In genomic region chr2:239608723-239609122, GRCh38 we compare ENCODE assay signal across 21 cellular contexts.
A peak's percentile ranks its signal among the peaks of the same experiment; 100 is the strongest.
DNase-seq lines count a peak whose midpoint lies in the region; ATAC-seq and TF ChIP-seq lines count a peak whose summit lies in the region.
"Had no signal": no experiment of that assay in that cellular context is flagged by ENCODE, and none has a peak within 500 bp of the region (broad histone marks: within the 10 kb centered on the region; RNA-seq: fewer than 3 reads in every experiment).

No MANE protein-coding gene starts in this region.

- no peaks in the 10 kb centered on the region for H3K36me3 Mint-ChIP-seq in Caco-2 (ENCODE audit: insufficient read depth, unreplicated experiment)
- H3K36me3 Mint-ChIP-seq: CD4-positive, CD25-positive, alpha-beta regulatory T cell had no signal

- H3K4me1 ChIP-seq in Caco-2: no peaks in the 10 kb centered on the region
- H3K4me1 ChIP-seq: HAP-1 had no signal

- no peaks in the 10 kb centered on the region for H3K27me3 ChIP-seq in Caco-2 (replicated peaks; ENCODE audit: control insufficient read depth, insufficient read depth, low read length)

- no peak overlapping the region for H3K4me3 ChIP-seq in Caco-2 (ENCODE audit: low read depth, low read length)
- H3K4me3 ChIP-seq: HAP-1, PC-9 had no signal

- H3K36me3 ChIP-seq in Caco-2 (ENCODE audit: control insufficient read depth, insufficient read depth, low read length): no peaks in the 10 kb centered on the region
- H3K36me3 ChIP-seq: HAP-1 had no signal

- H3K4me3 Mint-ChIP-seq in Caco-2 (ENCODE audit: unreplicated experiment): no peak overlapping the region
- H3K4me3 Mint-ChIP-seq: CD4-positive, CD25-positive, alpha-beta regulatory T cell had no signal

- H3K27me3 Mint-ChIP-seq in Caco-2 (ENCODE audit: insufficient read depth, unreplicated experiment): peaks cover 3% of the 10 kb centered on the region

- intact Hi-C loops in Caco-2 (cut with micrococcal nuclease; ENCODE audit: unreplicated experiment): no loop called here

- no peak for TF ChIP-seq CTCF in Caco-2 (IDR thresholded peaks at IDR 0.05; ENCODE audit: insufficient read depth in 1 of 2, low read depth in 1 of 2, low read length in 1 of 2, severe bottlenecking in 1 of 2, unreplicated experiment in 1 of 2)

- no peak overlapping the region for H3K27ac Mint-ChIP-seq in Caco-2 (ENCODE audit: unreplicated experiment)
- H3K27ac Mint-ChIP-seq: CD4-positive, CD25-positive, alpha-beta regulatory T cell had no signal

- POLR2A ChIA-PET in Caco-2 (lab: Charles Lee): no interaction called here

- H3K9me3 Mint-ChIP-seq in Caco-2 (ENCODE audit: unreplicated experiment): no peaks in the 10 kb centered on the region

- H3K4me1 Mint-ChIP-seq in Caco-2 (ENCODE audit: low read depth, unreplicated experiment): no peaks in the 10 kb centered on the region

- no TSS peak for BruUV-seq in Caco-2 (replicated peaks; lab: Mats Ljungman, UMichigan)

- no peaks in the 10 kb centered on the region for H3K9me3 ChIP-seq in Caco-2
- H3K9me3 ChIP-seq: HAP-1 had no signal

- DNase-seq in activated CD8-positive, alpha-beta memory T cell treated with anti-CD3 and anti-CD28 coated beads for 24 hours: peak; percentile 37
- no peak for DNase-seq in activated CD8-positive, alpha-beta memory T cell treated with anti-CD3 and anti-CD28 coated beads, Interleukin-2, amount 50 U/mL, for 48 hours
- DNase-seq in left lobe of liver (ENCODE audit: low spot score) (peak; percentile 29), retina (peak; percentile 48), NCI-H2081 treated with DMSO at 0.1 percent for 48 hours (lab: John Stamatoyannopoulos, UW) (no peak), Caco-2 (no peak)
- DNase-seq: CD4-positive, CD25-positive, alpha-beta regulatory T cell; COR-L47; DMS153; GDM1; KG1; NCI-H1417; NCI-H187; NCI-H226; NCI-H524 treated with DMSO at 0.1 percent for 48 hours; PC-9; SIG-M5 had no signal

- ATAC-seq in left lobe of liver (no peak), GM18519 (IDR thresholded peaks at IDR 0.05; ENCODE audit: low FRiP score, unreplicated experiment) (no peak), HG02678 (IDR thresholded peaks at IDR 0.05; ENCODE audit: unreplicated experiment) (no peak)
- ATAC-seq: SK-N-SH treated with all-trans-retinoic acid at 6 μM for 48 hours had no signal

- CTCF ChIA-PET in Caco-2 (lab: Charles Lee): no interaction called here

Comparison
In these comparisons a context has a peak if more than half of its experiments do, and no peak if none do; other contexts are left out.
1. DNase-seq: peak in activated CD8-positive, alpha-beta memory T cell treated with anti-CD3 and anti-CD28 coated beads for 24 hours (single experiment), left lobe of liver (single experiment) and retina (single experiment); none in activated CD8-positive, alpha-beta memory T cell treated with anti-CD3 and anti-CD28 coated beads, Interleukin-2, amount 50 U/mL, for 48 hours (single experiment), NCI-H2081 treated with DMSO at 0.1 percent for 48 hours (single experiment) and Caco-2 (0 of 2).